13 cellular contexts compared by ENCODE assay signal in the genomic region with DNA sequence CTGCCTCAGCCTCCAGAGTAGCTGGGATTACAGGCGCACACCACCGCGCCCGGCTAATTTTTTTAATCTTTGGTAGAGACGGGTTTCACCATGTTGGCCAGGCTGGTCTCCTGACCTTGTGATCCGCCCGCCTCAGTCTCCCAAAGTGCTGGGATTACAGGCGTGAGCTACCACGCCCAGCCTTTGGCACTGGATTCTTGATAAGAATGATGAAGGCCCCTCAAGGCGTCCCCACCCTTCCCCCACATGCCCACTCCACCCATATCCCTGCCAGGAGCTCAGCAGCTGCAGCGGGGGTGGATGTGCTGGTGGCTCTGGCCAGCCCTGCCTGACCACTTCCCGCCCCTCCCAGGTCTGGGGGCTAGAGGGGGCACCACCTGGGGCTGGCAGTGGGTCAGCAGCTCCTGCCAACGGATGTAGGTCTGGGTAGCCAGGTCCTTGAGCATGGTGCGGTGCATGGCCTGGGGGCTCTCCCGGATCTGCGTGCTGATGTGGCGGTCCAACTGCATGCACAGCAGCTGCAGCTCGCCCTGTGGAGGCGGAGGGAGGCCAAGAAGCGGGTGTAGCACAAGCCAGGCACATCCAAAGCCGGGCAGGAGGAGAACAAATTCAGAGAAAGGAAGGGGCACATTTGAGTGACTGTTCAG. TPM values are rescaled to one million over a fixed set of nuclear protein-coding genes. Genes with fewer than 3 reads are reported as not detected.
DNase-seq lines count a peak whose midpoint lies in the region; ATAC-seq and TF ChIP-seq lines count a peak whose summit lies in the region.
"Had no signal": no experiment of that assay in that cellular context is flagged by ENCODE, and none has a peak within 500 bp of the region (broad histone marks: within the 10 kb centered on the region; RNA-seq: fewer than 3 reads in every experiment).

No MANE protein-coding gene starts in this region.

- no peak overlapping the region for H4K5ac ChIP-seq in mesendoderm (ENCODE audit: low read length)

- no peaks in the 10 kb centered on the region for H4K20me1 ChIP-seq in PC-3 (ENCODE audit: low read length)

- CTCF ChIA-PET in HEK293 (lab: Yijun Ruan, JAX) (interaction anchor here (0.7 kb wide), 1 partner anchor 8 kb away, joined by 3 read pairs; no protein-coding TSS in a partner anchor), PC-3 (lab: Charles Lee) (no interaction called here)

- H2BK120ac ChIP-seq in mesendoderm (ENCODE audit: low read depth, low read length) = no peak overlapping the region

- no CpG with 5 or more reads among the region's 21 CpGs for WGBS in mesendoderm (ENCODE audit: extremely low coverage, insufficient coverage, low lambda C conversion rate)
- WGBS in spleen, 5 donors = 59 to 84% (median 68%) methylated on average over 21 of the region's 21 CpGs

- POLR2A ChIA-PET in HEK293 (lab: Yijun Ruan, JAX) = no interaction called here
- POLR2A ChIA-PET in PC-3 (lab: Charles Lee; ENCODE audit: unreplicated experiment) = interaction anchor here (0.6 kb wide), 2 partner anchors 11 to 49 kb away, joined by 3 to 5 read pairs; no protein-coding TSS in a partner anchor

- intact Hi-C loops in spleen (cut with DNase I; ENCODE audit: low total_unique reads) = no loop called here
- intact Hi-C loops in PC-3 (cut with micrococcal nuclease) = no loop called here

- H3K79me2 ChIP-seq in mesendoderm (ENCODE audit: control insufficient read depth, insufficient read depth, low read length) (no peaks in the 10 kb centered on the region), PC-3 (ENCODE audit: low read length) (no peaks in the 10 kb centered on the region)

- no peak overlapping the region for H2BK15ac ChIP-seq in mesendoderm (replicated peaks; ENCODE audit: low read depth)

- H3K4me1 ChIP-seq in HEK293 (ENCODE audit: control insufficient read depth, insufficient read depth, low read length) = 0 out of 2 replicates have a peak, but pooled peaks cover 3% of the 10 kb centered on the region
- peaks cover 33% of the 10 kb centered on the region for H3K4me1 ChIP-seq in mesendoderm (ENCODE audit: control insufficient read depth, low read depth, low read length)
- peaks cover 23 to 96% (median 66%) of the 10 kb centered on the region in 6 donors for H3K4me1 ChIP-seq in spleen
- H3K4me1 ChIP-seq in PC-3 (ENCODE audit: insufficient read depth, low read length) = peaks cover 36% of the 10 kb centered on the region

- H3K9me3 ChIP-seq in HEK293 (ENCODE audit: control insufficient read depth, insufficient read depth, low read depth, low read length) (no peaks in the 10 kb centered on the region), spleen (no peaks in the 10 kb centered on the region), PC-3 (ENCODE audit: low read length) (no peaks in the 10 kb centered on the region)

- no peak for TF ChIP-seq POLR2A in spleen (IDR thresholded peaks at IDR 0.05)

- no peak overlapping the region for H2AK5ac ChIP-seq in mesendoderm (ENCODE audit: low read length)

- H3K27ac ChIP-seq in HEK293 (ENCODE audit: extremely low read depth, low read depth, low read length) (no peak overlapping the region), mesendoderm (ENCODE audit: low read depth, low read length) (no peak overlapping the region), spleen (peak overlapping the region in 7 of 8 donors; percentile 9 to 98 (median 95)), PC-3 (ENCODE audit: low read length) (no peak overlapping the region)
- H3K27ac ChIP-seq: SK-N-MC had no signal

- no peaks in the 10 kb centered on the region for H3K9me2 ChIP-seq in PC-3 (replicated peaks; ENCODE audit: low read length)

- H3K27me3 ChIP-seq in mesendoderm (ENCODE audit: insufficient read depth, low read length, poor library complexity) (no peaks in the 10 kb centered on the region), spleen (replicated peaks in 1 of 7) (peaks cover 0 to 13% (median 0%) of the 10 kb centered on the region in 7 donors), PC-3 (ENCODE audit: low read length) (no peaks in the 10 kb centered on the region)

- H3K4me3 ChIP-seq in HEK293 (ENCODE audit: low read depth, low read length) (no peak overlapping the region), mesendoderm (ENCODE audit: low read length) (no peak overlapping the region), spleen (no peak overlapping the region), PC-3 (ENCODE audit: low read length) (no peak overlapping the region)
- H3K4me3 ChIP-seq: SK-N-MC had no signal

- H3F3A ChIP-seq in PC-3 (ENCODE audit: low read length, unreplicated experiment) = no peaks in the 10 kb centered on the region

- ATAC-seq in GM21529 (IDR thresholded peaks at IDR 0.05; ENCODE audit: unreplicated experiment) (no peak), GM18511 (IDR thresholded peaks at IDR 0.05; ENCODE audit: unreplicated experiment) (no peak), PC-3 (no peak)

- H3K36me3 ChIP-seq in HEK293 (ENCODE audit: control insufficient read depth in 2 of 2, insufficient read depth in 1 of 2, low read length in 2 of 2) = no peaks in the 10 kb centered on the region
- H3K36me3 ChIP-seq in mesendoderm (ENCODE audit: control insufficient read depth, insufficient read depth, low read length) = no peaks in the 10 kb centered on the region
- no peaks in the 10 kb centered on the region for H3K36me3 ChIP-seq in spleen
- no peaks in the 10 kb centered on the region for H3K36me3 ChIP-seq in PC-3 (ENCODE audit: low read depth, low read length)

- no TSS peak for BruUV-seq in PC-3 (replicated peaks; lab: Mats Ljungman, UMichigan)

- no peak overlapping the region for H3K18ac ChIP-seq in mesendoderm (ENCODE audit: low read length)

- H3K9ac ChIP-seq in mesendoderm (ENCODE audit: low read length) = no peak overlapping the region
- H3K9ac ChIP-seq in PC-3 (ENCODE audit: low read length) = no peak overlapping the region

- H4K8ac ChIP-seq in mesendoderm (ENCODE audit: low read depth, low read length) = no peak overlapping the region

- H3K56ac ChIP-seq in mesendoderm (ENCODE audit: low read length) = peak overlapping the region; percentile 68

- no peak overlapping the region for H3K4ac ChIP-seq in mesendoderm (ENCODE audit: low read depth, low read length)

- no peak overlapping the region for H2AFZ ChIP-seq in PC-3 (ENCODE audit: low read length)

- H3K79me1 ChIP-seq in mesendoderm (ENCODE audit: low read length) = no peaks in the 10 kb centered on the region

- H3K23ac ChIP-seq in mesendoderm (ENCODE audit: low read length) = peak overlapping the region; percentile 15

- no peak overlapping the region for H2BK5ac ChIP-seq in mesendoderm (ENCODE audit: low read length)

- TF ChIP-seq CTCF in HEK293 (tag by site-specific recombination; IDR thresholded peaks at IDR 0.05) (no peak), spleen (IDR thresholded peaks at IDR 0.05 in 8 of 11, conservative IDR thresholded peaks at IDR 0.05 in 3 of 11) (no peak), PC-3 (conservative IDR thresholded peaks at IDR 0.05; ENCODE audit: low read depth, low read length) (no peak)

- DNase-seq in RPMI7951 (ENCODE audit: low read depth) (peak; percentile 95), mesendoderm (no peak), spleen (no peak), PC-3 (no peak)
- DNase-seq: DND-41, GF-D8, IMR-90, NCI-H1105 treated with DMSO at 0.1 percent for 48 hours, NCI-H1694 treated with DMSO at 0.1 percent for 48 hours had no signal

- no peak overlapping the region for H3K4me2 ChIP-seq in mesendoderm (ENCODE audit: low read length)
- H3K4me2 ChIP-seq in PC-3 (ENCODE audit: low read length) = no peak overlapping the region

TF ChIP-seq in HEK293, 187 proteins besides CTCF, POLR2A, EP300 and RAD21:
- TF ChIP-seq ZNF2 (tag by site-specific recombination; IDR thresholded peaks at IDR 0.05) = no peak
- TF ChIP-seq, protein P1, sequence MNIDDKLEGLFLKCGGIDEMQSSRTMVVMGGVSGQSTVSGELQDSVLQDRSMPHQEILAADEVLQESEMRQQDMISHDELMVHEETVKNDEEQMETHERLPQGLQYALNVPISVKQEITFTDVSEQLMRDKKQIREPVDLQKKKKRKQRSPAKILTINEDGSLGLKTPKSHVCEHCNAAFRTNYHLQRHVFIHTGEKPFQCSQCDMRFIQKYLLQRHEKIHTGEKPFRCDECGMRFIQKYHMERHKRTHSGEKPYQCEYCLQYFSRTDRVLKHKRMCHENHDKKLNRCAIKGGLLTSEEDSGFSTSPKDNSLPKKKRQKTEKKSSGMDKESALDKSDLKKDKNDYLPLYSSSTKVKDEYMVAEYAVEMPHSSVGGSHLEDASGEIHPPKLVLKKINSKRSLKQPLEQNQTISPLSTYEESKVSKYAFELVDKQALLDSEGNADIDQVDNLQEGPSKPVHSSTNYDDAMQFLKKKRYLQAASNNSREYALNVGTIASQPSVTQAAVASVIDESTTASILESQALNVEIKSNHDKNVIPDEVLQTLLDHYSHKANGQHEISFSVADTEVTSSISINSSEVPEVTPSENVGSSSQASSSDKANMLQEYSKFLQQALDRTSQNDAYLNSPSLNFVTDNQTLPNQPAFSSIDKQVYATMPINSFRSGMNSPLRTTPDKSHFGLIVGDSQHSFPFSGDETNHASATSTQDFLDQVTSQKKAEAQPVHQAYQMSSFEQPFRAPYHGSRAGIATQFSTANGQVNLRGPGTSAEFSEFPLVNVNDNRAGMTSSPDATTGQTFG (tag by site-specific recombination; IDR thresholded peaks at IDR 0.05; ENCODE audit: borderline replicate concordance) = no peak
- TF ChIP-seq ZNF426 (tag by site-specific recombination; IDR thresholded peaks at IDR 0.05) = no peak
- peak; percentile 96 for TF ChIP-seq KLF1 (tag by site-specific recombination; IDR thresholded peaks at IDR 0.05)
- TF ChIP-seq ZNF211 (tag by site-specific recombination; IDR thresholded peaks at IDR 0.05; ENCODE audit: low read depth) = no peak
- no peak for TF ChIP-seq ZNF544 (tag by site-specific recombination; IDR thresholded peaks at IDR 0.05)

RNA-seq across cellular contexts. Expression of gene SEMA4C, which starts 7.8 kb away (rescaled TPM):
- 30.3 and 41.0 TPM in 2 replicates for total RNA-seq in RPMI7951 (2014; rRNA removed; shearing (Covaris generic))
- 32.1 TPM for polyA plus RNA-seq in mesendoderm (2013, experiment 1 of 2)
- polyA plus RNA-seq in mesendoderm (2013, experiment 2 of 2) = 31.2 TPM
- total RNA-seq in spleen (100 to 1,000 TPM in 2 of 7 donors, 10 to 100 TPM in 5; 59.7 to 205 (median 70.3) TPM), PC-3 (2014; rRNA removed) (20.6 and 29.8 TPM in 2 replicates)
- 10 to 100 TPM in 2 of 3 donors, 1 to 10 TPM in 1; 6.1 to 37.2 (median 16.5) TPM for polyA plus RNA-seq in spleen

RNA-seq across cellular contexts. Expression of gene ANKRD39, which starts 19.8 kb away (rescaled TPM):
- total RNA-seq in RPMI7951 (2014; rRNA removed; shearing (Covaris generic)) = 20.7 and 25.8 TPM in 2 replicates
- polyA plus RNA-seq in mesendoderm (2013, experiment 1 of 2) = 14.2 TPM
- 13.8 TPM for polyA plus RNA-seq in mesendoderm (2013, experiment 2 of 2)
- 10 to 100 TPM; 13.6 to 32.2 (median 22.5) TPM for total RNA-seq in spleen
- 10 to 100 TPM; 13.7 to 17.7 (median 15.8) TPM for polyA plus RNA-seq in spleen
- total RNA-seq in PC-3 (2014; rRNA removed) = 24.5 and 29.4 TPM in 2 replicates

RNA-seq across cellular contexts. Expression of gene ANKRD23, which starts 33.8 kb away (rescaled TPM):
- total RNA-seq in RPMI7951 (2014; rRNA removed; shearing (Covaris generic)) = 0.84 and 1.8 TPM in 2 replicates
- polyA plus RNA-seq in mesendoderm (2013, experiment 1 of 2) = 0.86 TPM
- polyA plus RNA-seq in mesendoderm (2013, experiment 2 of 2) = 1.7 TPM
- total RNA-seq in spleen = 10 to 100 TPM in 3 of 7 donors, 1 to 10 TPM in 4; 4.6 to 19.8 (median 9.3) TPM
- 1 to 10 TPM; 2.4 to 4.9 (median 3.9) TPM for polyA plus RNA-seq in spleen
- 4.0 and 8.2 TPM in 2 replicates for total RNA-seq in PC-3 (2014; rRNA removed)

Comparison
In these comparisons a context has a peak if more than half of its experiments do, and no peak if none do; other contexts are left out.
1. H3K27ac ChIP-seq: peak in spleen (7 of 8); none in HEK293 (single experiment), mesendoderm (single experiment) and PC-3 (single experiment).